Comparison of ENCODE assay signal across 8 cellular contexts in genomic region chr1:153545067-153546055, GRCh38. TPM values are rescaled to one million over a fixed set of nuclear protein-coding genes. Genes with fewer than 3 reads are reported as not detected.
A peak's percentile ranks its signal among the peaks of the same experiment; 100 is the strongest.
DNase-seq lines count a peak whose midpoint lies in the region; ATAC-seq and TF ChIP-seq lines count a peak whose summit lies in the region.

Gene S100A4 (minus strand): TSS chr1:153545806. CDS start chr1:153544794, 1,012 bp downstream.

- H3K27ac ChIP-seq in gastroesophageal sphincter (peak within 1 kb of the TSS; percentile 68 to 90 (median 80)), substantia nigra (ENCODE audit: low read depth, low read length, poor library complexity, severe bottlenecking) (no peak within 1 kb of the TSS)

- POLR2A ChIA-PET in AG04449 (lab: Yijun Ruan, JAX) = interaction anchor here (0.6 to 5.0 kb wide), 8 partner anchors 11 to 447 kb away, joined by 3 to 128 read pairs (median 6); partner anchors contain the start of genes CHTOP, S100A13, S100A16 and S100A2

- ATAC-seq in GM19043 (IDR thresholded peaks at IDR 0.05; ENCODE audit: low read depth, unreplicated experiment) = peak; percentile 55
- ATAC-seq in gastroesophageal sphincter = peak; percentile 88
- ATAC-seq in omental fat pad (ENCODE audit: low FRiP score) = peak; percentile 84

- TF ChIP-seq EP300 in gastroesophageal sphincter (IDR thresholded peaks at IDR 0.05) = no peak

- WGBS in gastroesophageal sphincter (ENCODE audit: low coverage in 1 of 2), 2 donors = 13 to 16% methylated on average over 9 to 11 of the region's 19 CpGs

- CTCF ChIA-PET in AG04449 (lab: Yijun Ruan, JAX) = interaction anchor here (0.9 to 7.1 kb wide), 12 partner anchors 11 to 132 kb away, joined by 3 to 80 read pairs (median 8); partner anchors contain the start of genes CHTOP, S100A13 and S100A6

- in situ Hi-C loops in SK-MEL-5 (cut with HindIII; ENCODE audit: low pct_unique_long_range_greater_than_20kb, low sequenced_read_pairs) = no loop called here

- no peaks in the 10 kb centered on the region for H3K9me3 ChIP-seq in gastroesophageal sphincter

- peaks cover 5 to 90% (median 72%) of the 10 kb centered on the region in 3 donors for H3K4me1 ChIP-seq in gastroesophageal sphincter

- peak; percentile 29 to 80 for TF ChIP-seq POLR2A in gastroesophageal sphincter (IDR thresholded peaks at IDR 0.05)

- H3K27me3 ChIP-seq in gastroesophageal sphincter = no peaks in the 10 kb centered on the region

- TF ChIP-seq CTCF in AG04449 (IDR thresholded peaks at IDR 0.05; ENCODE audit: insufficient read depth, low read length, missing control alignments) (no peak), gastroesophageal sphincter (IDR thresholded peaks at IDR 0.05) (no peak), omental fat pad (IDR thresholded peaks at IDR 0.05) (no peak)

- DNase-seq in AG04449 (ENCODE audit: low read depth, low spot score) = peak; percentile 65
- peak; percentile 97 for DNase-seq in M059J (ENCODE audit: low read depth)
- peak; percentile 71 for DNase-seq in SK-MEL-5 (ENCODE audit: low read depth, low spot score)
- DNase-seq in activated gamma-delta T cell treated with anti-CD3 and anti-CD28 coated beads, Interleukin-2, amount 50 U/mL, for 16 hours (ENCODE audit: low read depth) = peak; percentile 64
- peak; percentile 84 for DNase-seq in omental fat pad (ENCODE audit: low spot score)
- DNase-seq in substantia nigra (lab: John Stamatoyannopoulos, UW) = peak in 38 of 49 donors; percentile 10 to 76 (median 39)

- peak within 1 kb of the TSS; percentile 56 for H3K4me3 ChIP-seq in AG04449 (ENCODE audit: low read depth, low read length)
- H3K4me3 ChIP-seq in gastroesophageal sphincter = peak within 1 kb of the TSS; percentile 26 to 54

- H3K36me3 ChIP-seq in gastroesophageal sphincter = no peaks in the 10 kb centered on the region

RNA-seq across cellular contexts. Expression of gene S100A4, which starts in this region (rescaled TPM):
- total RNA-seq in M059J (2014; rRNA removed; shearing (Covaris generic)) = 2.9 and 12.3 TPM in 2 replicates
- total RNA-seq in SK-MEL-5 (2014; rRNA removed; shearing (Covaris generic)) = 0.51 TPM in 1 of 2 replicates, not detected in the other
- polyA plus RNA-seq in SK-MEL-5 (2015; cell fraction: cytosol; rRNA removed) = 1.8 TPM in 1 of 2 replicates, not detected in the other
- not detected in 2 replicates for polyA plus RNA-seq in SK-MEL-5 (2015; cell fraction: nucleus; rRNA removed)
- total RNA-seq in gastroesophageal sphincter (100 to 1,000 TPM; 135 to 345 (median 259) TPM), omental fat pad (100 to 1,000 TPM; 323 to 723 (median 337) TPM)

Comparison
In these comparisons a context has a peak if more than half of its experiments do, and no peak if none do; other contexts are left out.
1. DNase-seq: peak in every context shown above with its lines; median percentile 97 in M059J; 84 in omental fat pad; 71 in SK-MEL-5; 65 in AG04449; 64 in activated gamma-delta T cell treated with anti-CD3 and anti-CD28 coated beads, Interleukin-2, amount 50 U/mL, for 16 hours; 39 in substantia nigra.